Comparison of ENCODE assay signal across 16 cellular contexts in genomic region chr5:131505237-131505908, GRCh38.
A peak's percentile ranks its signal among the peaks of the same experiment; 100 is the strongest.
DNase-seq lines count a peak whose midpoint lies in the region; ATAC-seq lines count a peak whose summit lies in the region.
"Had no signal": no experiment of that assay in that cellular context is flagged by ENCODE, and none has a peak within 500 bp of the region (broad histone marks: within the 10 kb centered on the region; RNA-seq: fewer than 3 reads in every experiment).

No MANE protein-coding gene starts in this region.

- ATAC-seq in GM19328 (IDR thresholded peaks at IDR 0.05; ENCODE audit: unreplicated experiment), result peak; percentile 70
- ATAC-seq in HG03439 (IDR thresholded peaks at IDR 0.05; ENCODE audit: unreplicated experiment), result peak; percentile 63
- ATAC-seq in GM18861 (IDR thresholded peaks at IDR 0.05; ENCODE audit: unreplicated experiment), result no peak
- ATAC-seq: heart right ventricle, WTC11 had no signal

- DNase-seq in dermis blood vessel endothelial cell, result peak; percentile 44
- DNase-seq in renal cortical epithelial cell (ENCODE audit: low read depth), result peak; percentile 28
- no peak for DNase-seq in nucleus accumbens (lab: John Stamatoyannopoulos, UW)
- no peak for DNase-seq in NCI-H524 (lab: John Stamatoyannopoulos, UW)
- DNase-seq: CD4-positive, CD25-positive, alpha-beta regulatory T cell; heart right ventricle; NCI-H1694; NCI-H524 treated with DMSO at 0.1 percent for 48 hours; PC-9; retina; stimulated activated CD4-positive, alpha-beta T cell treated with anti-CD3 and anti-CD28 coated beads, Interleukin-2, amount 100 ng/mL, for 24 hours; stimulated activated CD8-positive, alpha-beta memory T cell treated with anti-CD3 and anti-CD28 coated beads, Interleukin-4, amount 100 ng/mL, for 48 hours had no signal

Comparison
In these comparisons a context has a peak if more than half of its experiments do, and no peak if none do; other contexts are left out.
1. DNase-seq: peak in dermis blood vessel endothelial cell (single experiment) and renal cortical epithelial cell (single experiment); none in nucleus accumbens (0 of 56) and NCI-H524 (0 of 2).